In genomic region chr21:36385233-36385908, GRCh38 we compare ENCODE assay signal across 8 cellular contexts. TPM values are rescaled to one million over a fixed set of nuclear protein-coding genes. Genes with fewer than 3 reads are reported as not detected.
DNase-seq lines count a peak whose midpoint lies in the region; ATAC-seq, FAIRE-seq and TF ChIP-seq lines count a peak whose summit lies in the region.

TSS of gene CHAF1B (plus strand) at chr21:36385392. CDS start at chr21:36386137, 745 bp downstream.

- H3K4me1 Mint-ChIP-seq in T-helper 1 cell treated with Interleukin-12 subunit alpha and Interleukin-12 subunit beta and Interleukin-4 antibody, amounts not matched to agents 30 μg/mL and 1 μg/mL, for 36 hours (ENCODE audit: low read depth): peaks cover 23% of the 10 kb centered on the region

- no peaks in the 10 kb centered on the region for H3K27me3 Mint-ChIP-seq in T-helper 1 cell treated with Interleukin-12 subunit alpha and Interleukin-12 subunit beta and Interleukin-4 antibody, amounts not matched to agents 30 μg/mL and 1 μg/mL, for 36 hours (ENCODE audit: low read depth)

- peak; percentile 91 for DNase-seq in GM12891 (ENCODE audit: insufficient read length, low spot score)
- peak; percentile 68 for DNase-seq in NCI-H1105 treated with DMSO at 0.1 percent for 48 hours (lab: John Stamatoyannopoulos, UW)
- peak; percentile 47 for DNase-seq in amniotic epithelial cell (ENCODE audit: low read depth)
- peak; percentile 86 for DNase-seq in left ventricle myocardium superior
- DNase-seq in pulmonary artery endothelial cell (ENCODE audit: low read depth, low spot score): peak; percentile 15
- peak; percentile 79 for DNase-seq in urothelium cell line (ENCODE audit: low spot score)

- peak within 1 kb of the TSS; percentile 84 for H3K4me3 Mint-ChIP-seq in T-helper 1 cell treated with Interleukin-12 subunit alpha and Interleukin-12 subunit beta and Interleukin-4 antibody, amounts not matched to agents 30 μg/mL and 1 μg/mL, for 36 hours

- H3K27ac Mint-ChIP-seq in T-helper 1 cell treated with Interleukin-12 subunit alpha and Interleukin-12 subunit beta and Interleukin-4 antibody, amounts not matched to agents 30 μg/mL and 1 μg/mL, for 36 hours: peak within 1 kb of the TSS; percentile 75

- FAIRE-seq in GM12891 (lab: Jason Lieb, UNC): peak; percentile 81
- no peak for FAIRE-seq in urothelium cell line (lab: Jason Lieb, UNC)

- ATAC-seq in HG02610 (IDR thresholded peaks at IDR 0.05; ENCODE audit: unreplicated experiment) (peak; percentile 87), left ventricle myocardium superior (peak; percentile 95)

- intact Hi-C loops in left ventricle myocardium superior (cut with micrococcal nuclease): no loop called here

- peak; percentile 55 for TF ChIP-seq POLR2A in GM12891 (IDR thresholded peaks at IDR 0.05; ENCODE audit: low read depth, low read length)

- no peaks in the 10 kb centered on the region for H3K9me3 Mint-ChIP-seq in T-helper 1 cell treated with Interleukin-12 subunit alpha and Interleukin-12 subunit beta and Interleukin-4 antibody, amounts not matched to agents 30 μg/mL and 1 μg/mL, for 36 hours

- peaks cover 12% of the 10 kb centered on the region for H3K36me3 Mint-ChIP-seq in T-helper 1 cell treated with Interleukin-12 subunit alpha and Interleukin-12 subunit beta and Interleukin-4 antibody, amounts not matched to agents 30 μg/mL and 1 μg/mL, for 36 hours (ENCODE audit: low read depth)

TF ChIP-seq in GM12891, 5 proteins besides CTCF, POLR2A, EP300 and RAD21:
- TF ChIP-seq TAF1 (IDR thresholded peaks at IDR 0.05; ENCODE audit: low read depth, low read length) (peak; percentile 53; the same call in 1 of the 2 replicates), POLR2AphosphoS5 (IDR thresholded peaks at IDR 0.05; ENCODE audit: low read depth, low read length) (peak; percentile 78), PAX5 (IDR thresholded peaks at IDR 0.05; ENCODE audit: insufficient read depth, low read length, severe bottlenecking) (no peak)

RNA-seq across cellular contexts. Expression of gene CHAF1B, which starts in this region (rescaled TPM):
- polyA plus RNA-seq in GM12891 (2012; ENCODE audit: low read depth, missing spikeins): 8.6 TPM
- total RNA-seq in left ventricle myocardium superior: 0.52 TPM
- total RNA-seq in pulmonary artery endothelial cell: 5.1 and 8.2 TPM in 2 replicates

Comparison
In these comparisons a context has a peak if more than half of its experiments do, and no peak if none do; other contexts are left out.
1. Peak in every context shown above with its lines: DNase-seq and ATAC-seq.
2. Peak in DNase-seq and ATAC-seq in left ventricle myocardium superior; RNA of the gene not detected or under 1 TPM.
3. DNase-seq: peak in every context shown above with its lines; median percentile 91 in GM12891; 86 in left ventricle myocardium superior; 79 in urothelium cell line; 68 in NCI-H1105 treated with DMSO at 0.1 percent for 48 hours; 47 in amniotic epithelial cell; 15 in pulmonary artery endothelial cell.